8 cellular contexts compared by ENCODE assay signal in the genomic region with DNA sequence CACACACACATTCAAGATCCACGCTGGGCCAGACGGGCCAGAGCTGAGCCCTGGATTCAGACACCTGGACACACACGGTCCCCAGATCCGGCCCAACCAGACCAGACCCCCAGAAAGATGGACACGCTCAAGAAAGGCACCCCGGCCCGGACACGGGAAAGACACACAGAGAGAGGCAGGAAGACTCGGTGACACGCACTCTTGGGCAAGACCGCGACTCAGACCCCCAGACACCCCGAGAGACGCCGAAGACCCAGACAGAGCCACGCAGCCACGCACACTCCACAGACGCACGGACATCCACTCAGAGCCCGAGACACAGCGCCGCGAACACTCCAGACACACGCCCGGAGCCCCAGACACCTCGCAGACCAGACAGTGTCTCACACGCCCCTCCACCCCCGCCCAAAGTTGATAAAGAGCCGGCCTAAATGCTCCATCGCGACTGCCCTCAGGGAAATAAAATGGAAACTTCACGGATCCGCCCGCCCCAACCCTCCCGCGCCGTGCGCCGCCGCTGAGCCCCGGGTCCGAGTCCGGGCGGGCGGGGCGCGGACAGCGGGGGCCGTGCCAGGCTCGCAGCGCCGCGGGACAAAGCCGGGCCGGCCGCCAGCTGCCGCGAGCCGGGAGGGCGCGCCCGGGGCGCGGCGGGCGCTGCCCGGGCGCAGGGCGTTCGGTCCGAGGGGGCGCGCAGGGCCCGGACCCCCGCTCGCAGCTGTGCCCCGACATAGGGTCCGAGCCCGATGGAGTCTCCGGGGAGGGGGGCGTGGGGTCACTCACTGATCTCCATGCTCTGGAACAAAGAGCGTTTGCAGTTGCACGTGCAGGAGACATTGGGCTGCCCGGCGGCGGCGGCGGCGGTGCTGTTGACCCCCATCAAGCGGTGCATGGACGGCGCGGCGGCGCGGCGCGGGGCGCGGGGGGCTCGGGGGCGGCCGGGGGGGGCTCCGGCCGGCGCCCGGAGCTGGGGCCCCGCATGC. TPM values are rescaled to one million over a fixed set of nuclear protein-coding genes. Genes with fewer than 3 reads are reported as not detected.
DNase-seq lines count a peak whose midpoint lies in the region; ATAC-seq and TF ChIP-seq lines count a peak whose summit lies in the region.

No MANE protein-coding gene starts in this region.

- DNase-seq in stimulated activated CD4-positive, alpha-beta T cell treated with anti-CD3 and anti-CD28 coated beads, Interleukin-15, amount 100 ng/mL, for 24 hours: peak; percentile 25
- DNase-seq in stimulated activated CD4-positive, alpha-beta T cell treated with anti-CD3 and anti-CD28 coated beads, Interleukin-1b, Interleukin-23, amount 100 ng/mL, for 48 hours: no peak
- peak; percentile 26 for DNase-seq in activated CD4-positive, alpha-beta memory T cell treated with anti-CD3 and anti-CD28 coated beads for 36 hours
- peak; percentile 28 for DNase-seq in endothelial cell (ENCODE audit: low spot score)
- DNase-seq in effector CD8-positive, alpha-beta T cell (lab: John Stamatoyannopoulos, UW): no peak
- no peak for DNase-seq in KG1 (lab: John Stamatoyannopoulos, UW)

- peaks cover 40% of the 10 kb centered on the region for H3K79me2 ChIP-seq in neural cell (replicated peaks; ENCODE audit: insufficient read depth, low read length)

- H4K20me1 ChIP-seq in neural cell (ENCODE audit: insufficient read depth): no peaks in the 10 kb centered on the region

- H3K36me3 ChIP-seq in neural cell (ENCODE audit: insufficient read depth, low read length): no peaks in the 10 kb centered on the region

- H3F3A ChIP-seq in neural cell (ENCODE audit: insufficient read depth, low read length, poor library complexity, severe bottlenecking): no peaks in the 10 kb centered on the region

- H3K27ac Mint-ChIP-seq in activated CD4-positive, alpha-beta memory T cell treated with anti-CD3 and anti-CD28 coated beads for 36 hours: no peak overlapping the region
- peak overlapping the region; percentile 97 for H3K27ac Mint-ChIP-seq in endothelial cell (ENCODE audit: unreplicated experiment)

- peak overlapping the region; percentile 73 for H3K4me3 ChIP-seq in neural cell (ENCODE audit: low read length)

- TF ChIP-seq CTCF in endothelial cell (IDR thresholded peaks at IDR 0.05; ENCODE audit: unreplicated experiment) (no peak), neural cell (IDR thresholded peaks at IDR 0.05; ENCODE audit: poor library complexity, severe bottlenecking) (no peak)

- no peak for TF ChIP-seq RAD21 in neural cell (conservative IDR thresholded peaks at IDR 0.05)

- H3K4me3 Mint-ChIP-seq in activated CD4-positive, alpha-beta memory T cell treated with anti-CD3 and anti-CD28 coated beads for 36 hours: peak overlapping the region; percentile 78
- H3K4me3 Mint-ChIP-seq in endothelial cell (ENCODE audit: unreplicated experiment): peak overlapping the region; percentile 100

- POLR2A ChIA-PET in activated CD4-positive, alpha-beta memory T cell treated with anti-CD3 and anti-CD28 coated beads for 36 hours (lab: Charles Lee): interaction anchor here (1.0 to 1.9 kb wide), 5 partner anchors 11 to 942 kb away, joined by 3 to 11 read pairs (median 5); partner anchors contain the start of genes STX16 and ZBP1

- no peak for ATAC-seq in GM21737 (IDR thresholded peaks at IDR 0.05; ENCODE audit: unreplicated experiment)

- no peaks in the 10 kb centered on the region for H3K27me3 ChIP-seq in neural cell (ENCODE audit: insufficient read depth, low read depth, low read length)

- no peak overlapping the region for H3K27ac ChIP-seq in neural cell (ENCODE audit: low read length)

- H3K27me3 Mint-ChIP-seq in activated CD4-positive, alpha-beta memory T cell treated with anti-CD3 and anti-CD28 coated beads for 36 hours: peaks cover 6% of the 10 kb centered on the region
- peaks cover 13% of the 10 kb centered on the region for H3K27me3 Mint-ChIP-seq in endothelial cell (ENCODE audit: unreplicated experiment)

- no peaks in the 10 kb centered on the region for H3K9me3 Mint-ChIP-seq in activated CD4-positive, alpha-beta memory T cell treated with anti-CD3 and anti-CD28 coated beads for 36 hours
- H3K9me3 Mint-ChIP-seq in endothelial cell (ENCODE audit: unreplicated experiment): no peaks in the 10 kb centered on the region

- no peak for TF ChIP-seq EP300 in neural cell (conservative IDR thresholded peaks at IDR 0.05; ENCODE audit: poor library complexity, severe bottlenecking)

- H3K9ac ChIP-seq in neural cell (ENCODE audit: low read length): peak overlapping the region; percentile 70

- H2AFZ ChIP-seq in neural cell (ENCODE audit: low read depth, low read length): no peak overlapping the region

- intact Hi-C loops in activated CD4-positive, alpha-beta memory T cell treated with anti-CD3 and anti-CD28 coated beads for 36 hours (cut with micrococcal nuclease): no loop called here

- H3K9me2 ChIP-seq in neural cell (ENCODE audit: insufficient read depth, low read length): no peaks in the 10 kb centered on the region

- H3K4me2 ChIP-seq in neural cell (ENCODE audit: low read length): peak overlapping the region; percentile 48

- H3K9me3 ChIP-seq in neural cell (ENCODE audit: low read length): no peaks in the 10 kb centered on the region

- H3K36me3 Mint-ChIP-seq in activated CD4-positive, alpha-beta memory T cell treated with anti-CD3 and anti-CD28 coated beads for 36 hours: no peaks in the 10 kb centered on the region
- H3K36me3 Mint-ChIP-seq in endothelial cell (ENCODE audit: low read depth, unreplicated experiment): peaks cover 23% of the 10 kb centered on the region

- CTCF ChIA-PET in activated CD4-positive, alpha-beta memory T cell treated with anti-CD3 and anti-CD28 coated beads for 36 hours (lab: Charles Lee): interaction anchor here (1.9 to 2.7 kb wide), 2 partner anchors 10 to 11 kb away, joined by 5 to 15 read pairs; no protein-coding TSS in a partner anchor

- peaks cover 21% of the 10 kb centered on the region for H3K4me1 Mint-ChIP-seq in activated CD4-positive, alpha-beta memory T cell treated with anti-CD3 and anti-CD28 coated beads for 36 hours (ENCODE audit: low read depth)
- peaks cover 62% of the 10 kb centered on the region for H3K4me1 Mint-ChIP-seq in endothelial cell (ENCODE audit: unreplicated experiment)

TF ChIP-seq in neural cell, 6 proteins besides CTCF, POLR2A, EP300 and RAD21:
- TF ChIP-seq POLR2AphosphoS5 (IDR thresholded peaks at IDR 0.05) (no peak), MXI1 (conservative IDR thresholded peaks at IDR 0.05; ENCODE audit: poor library complexity, severe bottlenecking) (no peak)

RNA-seq across cellular contexts. Expression of gene PMEPA1, which starts 0.8 kb away (rescaled TPM):
- total RNA-seq in activated CD4-positive, alpha-beta memory T cell treated with anti-CD3 and anti-CD28 coated beads for 36 hours: 1 to 10 TPM; 2.5 to 3.0 TPM
- total RNA-seq in endothelial cell (ENCODE audit: unreplicated experiment): 61.3 TPM
- 3.3 and 5.0 TPM in 2 replicates for polyA plus RNA-seq in neural cell
- 8.8 and 9.7 TPM in 2 replicates for polyA minus RNA-seq in neural cell

Comparison
In these comparisons a context has a peak if more than half of its experiments do, and no peak if none do; other contexts are left out.
1. DNase-seq: peak in stimulated activated CD4-positive, alpha-beta T cell treated with anti-CD3 and anti-CD28 coated beads, Interleukin-15, amount 100 ng/mL, for 24 hours (single experiment), activated CD4-positive, alpha-beta memory T cell treated with anti-CD3 and anti-CD28 coated beads for 36 hours (single experiment) and endothelial cell (single experiment); none in stimulated activated CD4-positive, alpha-beta T cell treated with anti-CD3 and anti-CD28 coated beads, Interleukin-1b, Interleukin-23, amount 100 ng/mL, for 48 hours (single experiment), effector CD8-positive, alpha-beta T cell (single experiment) and KG1 (single experiment).
2. RNA of gene PMEPA1, which starts 0.8 kb away (total RNA-seq): 61.3 TPM in endothelial cell (single experiment); 2.5 to 3.0 TPM in activated CD4-positive, alpha-beta memory T cell treated with anti-CD3 and anti-CD28 coated beads for 36 hours; every median in the first group is over 10 times any median in the second.